ENCODE assay signal across 1 cellular context in genomic region chr11:96178014-96178745, GRCh38.
TF ChIP-seq lines count a peak whose summit lies in the region.

No MANE protein-coding gene starts in this region.

TF ChIP-seq in H1, 55 proteins besides CTCF, POLR2A, EP300 and RAD21:
- TF ChIP-seq SP1 (IDR thresholded peaks at IDR 0.05; ENCODE audit: low read depth, low read length) (no peak), EGR1 (IDR thresholded peaks at IDR 0.05; ENCODE audit: borderline replicate concordance, low read depth, low read length) (no peak), SIX5 (IDR thresholded peaks at IDR 0.05; ENCODE audit: low read depth, low read length) (no peak), PHF8 (conservative IDR thresholded peaks at IDR 0.05; ENCODE audit: low read depth, low read length) (no peak), CHD7 (IDR thresholded peaks at IDR 0.05; ENCODE audit: insufficient replicate concordance, low read length) (no peak), POU5F1 (IDR thresholded peaks at IDR 0.05; ENCODE audit: low read depth, low read length) (no peak), ASH2L (IDR thresholded peaks at IDR 0.05; ENCODE audit: low read length) (no peak), CREB1 (IDR thresholded peaks at IDR 0.05) (no peak), RBBP5 (IDR thresholded peaks at IDR 0.05; ENCODE audit: borderline replicate concordance, low read depth, low read length) (no peak), TBP (IDR thresholded peaks at IDR 0.05; ENCODE audit: low read depth, low read length) (no peak), SP2 (IDR thresholded peaks at IDR 0.05; ENCODE audit: low read length) (no peak)
- TF ChIP-seq, protein P1, sequence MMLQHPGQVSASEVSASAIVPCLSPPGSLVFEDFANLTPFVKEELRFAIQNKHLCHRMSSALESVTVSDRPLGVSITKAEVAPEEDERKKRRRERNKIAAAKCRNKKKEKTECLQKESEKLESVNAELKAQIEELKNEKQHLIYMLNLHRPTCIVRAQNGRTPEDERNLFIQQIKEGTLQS (IDR thresholded peaks at IDR 0.05; ENCODE audit: insufficient read depth, low read depth, low read length) = no peak
TF ChIP-seq in H1: peak in this region for 0.
